In the genomic region with DNA sequence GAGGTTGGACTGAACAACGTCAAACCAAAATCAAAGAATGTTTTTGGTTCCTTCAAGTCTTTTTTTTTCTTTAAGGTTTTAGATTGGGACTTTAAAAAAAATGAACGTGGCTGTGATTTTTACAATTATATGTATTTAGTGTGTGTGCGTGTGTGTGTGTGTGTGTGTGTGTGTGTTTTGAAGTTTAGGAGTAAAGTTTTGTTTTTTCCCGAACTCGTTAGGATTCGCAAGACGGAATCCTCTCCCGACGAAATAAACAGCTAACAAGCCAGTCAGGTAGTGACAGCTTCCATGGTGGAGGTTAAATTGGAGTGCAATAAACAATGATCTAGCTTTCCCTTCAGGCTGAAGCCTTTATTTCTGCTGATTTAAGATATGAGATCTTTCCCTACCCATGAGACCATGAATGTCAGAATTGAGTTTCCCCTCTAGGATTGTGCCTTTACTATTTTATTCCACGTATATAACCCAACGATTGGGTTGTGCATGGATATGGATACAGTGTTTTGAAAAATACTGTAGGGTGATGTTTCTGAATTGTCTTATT, we compare ENCODE assay signal across 8 cellular contexts. TPM values are rescaled to one million over a fixed set of nuclear protein-coding genes. Genes with fewer than 3 reads are reported as not detected.
A peak's percentile ranks its signal among the peaks of the same experiment; 100 is the strongest.
DNase-seq lines count a peak whose midpoint lies in the region; ATAC-seq, FAIRE-seq and TF ChIP-seq lines count a peak whose summit lies in the region.

No MANE protein-coding gene starts in this region.

- no peak for ATAC-seq in aorta (ENCODE audit: low FRiP score)

- no peak for DNase-seq in CD8-positive, alpha-beta memory T cell
- DNase-seq in M059J (ENCODE audit: low read depth) (peak; percentile 54), bronchial epithelial cell (ENCODE audit: low read depth) (peak; percentile 9), mesendoderm (peak; percentile 36), aorta (no peak), RCC 7860 (ENCODE audit: low spot score) (no peak)
- no peak for DNase-seq in activated CD8-positive, alpha-beta memory T cell treated with anti-CD3 and anti-CD28 coated beads, Interleukin-2, amount 50 U/mL, for 48 hours
- no peak for DNase-seq in activated CD4-positive, CD25-positive, alpha-beta regulatory T cell treated with anti-CD3 and anti-CD28 coated beads, Interleukin-2, amount 50 U/mL, for 72 hours

- CTCF ChIA-PET in CD8-positive, alpha-beta memory T cell (lab: Charles Lee) = interaction anchor here (0.7 kb wide), 1 partner anchor 109 kb away, joined by 3 read pairs; no protein-coding TSS in a partner anchor

- H3K9me3 ChIP-seq in CD8-positive, alpha-beta memory T cell (ENCODE audit: low read length) = no peaks in the 10 kb centered on the region
- H3K9me3 ChIP-seq in aorta (ENCODE audit: control insufficient read depth, low read length) = no peaks in the 10 kb centered on the region

- no peaks in the 10 kb centered on the region for H3K27me3 ChIP-seq in CD8-positive, alpha-beta memory T cell (ENCODE audit: insufficient read depth, low read length, poor library complexity, severe bottlenecking)
- H3K27me3 ChIP-seq in bronchial epithelial cell (ENCODE audit: control insufficient read depth, insufficient read depth, low read length) = no peaks in the 10 kb centered on the region
- no peaks in the 10 kb centered on the region for H3K27me3 ChIP-seq in mesendoderm (ENCODE audit: insufficient read depth, low read length, poor library complexity)
- H3K27me3 ChIP-seq in aorta (ENCODE audit: control insufficient read depth in 1 of 2, insufficient read depth in 2 of 2, low read length in 1 of 2) = no peaks in the 10 kb centered on the region

- H3K18ac ChIP-seq in mesendoderm (ENCODE audit: low read length) = no peak overlapping the region

- peak overlapping the region; percentile 88 to 98 (median 95) for H3K4me3 Mint-ChIP-seq in CD8-positive, alpha-beta memory T cell

- peaks cover 0 to 1% (median 0%) of the 10 kb centered on the region in 5 donors for H3K9me3 Mint-ChIP-seq in CD8-positive, alpha-beta memory T cell

- no peaks in the 10 kb centered on the region for H3K27me3 Mint-ChIP-seq in CD8-positive, alpha-beta memory T cell

- no peak overlapping the region for H2BK120ac ChIP-seq in mesendoderm (ENCODE audit: low read depth, low read length)

- POLR2A ChIA-PET in CD8-positive, alpha-beta memory T cell (lab: Charles Lee) = no interaction called here

- WGBS in mesendoderm (ENCODE audit: extremely low coverage, insufficient coverage, low lambda C conversion rate) = no CpG with 5 or more reads among the region's 11 CpGs
- 8 to 19% methylated on average over 11 of the region's 11 CpGs for WGBS in aorta, 2 donors

- H3K4me1 ChIP-seq in CD8-positive, alpha-beta memory T cell (ENCODE audit: insufficient read depth, low read length) = peaks cover 13% of the 10 kb centered on the region
- H3K4me1 ChIP-seq in mesendoderm (ENCODE audit: control insufficient read depth, low read depth, low read length) = peaks cover 5% of the 10 kb centered on the region
- peaks cover 0 to 2% of the 10 kb centered on the region in 2 donors for H3K4me1 ChIP-seq in aorta (ENCODE audit: control insufficient read depth in 1 of 2, insufficient read depth in 2 of 2, low read length in 2 of 2)

- no peak overlapping the region for H4K8ac ChIP-seq in mesendoderm (ENCODE audit: low read depth, low read length)

- H3K36me3 Mint-ChIP-seq in CD8-positive, alpha-beta memory T cell = peaks cover 0 to 11% (median 0%) of the 10 kb centered on the region in 3 donors

- peaks cover 40% of the 10 kb centered on the region for H3K79me2 ChIP-seq in mesendoderm (ENCODE audit: control insufficient read depth, insufficient read depth, low read length)

- intact Hi-C loops in aorta (cut with DNase I) = loop anchor here in 1 of 2 donors (2.0 kb wide), 1 partner anchor 109 kb away; no protein-coding TSS in a partner anchor

- H3K9ac ChIP-seq in mesendoderm (ENCODE audit: low read length) = peak overlapping the region; percentile 77

- peak overlapping the region; percentile 87 for H3K56ac ChIP-seq in mesendoderm (ENCODE audit: low read length)

- peak overlapping the region; percentile 55 for H3K27ac ChIP-seq in CD8-positive, alpha-beta memory T cell (ENCODE audit: low read depth, low read length)
- H3K27ac ChIP-seq in mesendoderm (ENCODE audit: low read depth, low read length) (peak overlapping the region; percentile 91), aorta (ENCODE audit: low read depth in 1 of 2, low read length in 2 of 2) (no peak overlapping the region)

- no peak overlapping the region for H4K5ac ChIP-seq in mesendoderm (ENCODE audit: low read length)

- TF ChIP-seq CTCF in bronchial epithelial cell (IDR thresholded peaks at IDR 0.05; ENCODE audit: insufficient read depth, low read length, severe bottlenecking) = no peak

- FAIRE-seq in bronchial epithelial cell (lab: Jason Lieb, UNC) = no peak
- FAIRE-seq in RCC 7860 (lab: Jason Lieb, UNC) = no peak

- peaks cover 20 to 38% (median 28%) of the 10 kb centered on the region in 3 donors for H3K4me1 Mint-ChIP-seq in CD8-positive, alpha-beta memory T cell

- no peak overlapping the region for H2BK15ac ChIP-seq in mesendoderm (replicated peaks; ENCODE audit: low read depth)

- no peak overlapping the region for H2AK5ac ChIP-seq in mesendoderm (ENCODE audit: low read length)

- H3K27ac Mint-ChIP-seq in CD8-positive, alpha-beta memory T cell = peak overlapping the region in 7 of 8 donors; percentile 59 to 92 (median 87)

- peaks cover 9% of the 10 kb centered on the region for H3K79me1 ChIP-seq in mesendoderm (ENCODE audit: low read length)

- H3K23ac ChIP-seq in mesendoderm (ENCODE audit: low read length) = no peak overlapping the region

- no peak overlapping the region for H2BK5ac ChIP-seq in mesendoderm (ENCODE audit: low read length)

- H3K4me3 ChIP-seq in CD8-positive, alpha-beta memory T cell (ENCODE audit: low read length) = peak overlapping the region; percentile 60
- H3K4me3 ChIP-seq in bronchial epithelial cell (ENCODE audit: low read depth, low read length) (peak overlapping the region; percentile 80), mesendoderm (ENCODE audit: low read length) (peak overlapping the region; percentile 88), aorta (ENCODE audit: low read length in 2 of 2) (peak overlapping the region; percentile 92 to 93)

- peak overlapping the region; percentile 72 for H3K4me2 ChIP-seq in mesendoderm (ENCODE audit: low read length)

- no peaks in the 10 kb centered on the region for H3K36me3 ChIP-seq in CD8-positive, alpha-beta memory T cell (ENCODE audit: insufficient read depth, low read length)
- H3K36me3 ChIP-seq in bronchial epithelial cell (ENCODE audit: control insufficient read depth, insufficient read depth, low read length) (no peaks in the 10 kb centered on the region), mesendoderm (ENCODE audit: control insufficient read depth, insufficient read depth, low read length) (peaks cover 1% of the 10 kb centered on the region), aorta (ENCODE audit: control insufficient read depth in 1 of 2, insufficient read depth in 2 of 2, low read length in 1 of 2) (no peaks in the 10 kb centered on the region)

- no peak overlapping the region for H3K4ac ChIP-seq in mesendoderm (ENCODE audit: low read depth, low read length)

RNA-seq across cellular contexts. Expression of a gene that starts 1.2 kb away (rescaled TPM):
- total RNA-seq in CD8-positive, alpha-beta memory T cell = 1 to 10 TPM; 6.4 to 6.7 TPM
- polyA plus RNA-seq in CD8-positive, alpha-beta memory T cell = 2.4 TPM
- 2.9 and 6.0 TPM in 2 replicates for total RNA-seq in M059J (2014; rRNA removed; shearing (Covaris generic))
- total RNA-seq in bronchial epithelial cell (1.8 TPM in 2 replicates), aorta (1 to 10 TPM; 6.2 to 7.9 TPM)
- polyA plus RNA-seq in mesendoderm (2013, experiment 1 of 2) = 10.2 TPM
- 10.3 TPM for polyA plus RNA-seq in mesendoderm (2013, experiment 2 of 2)
- polyA plus RNA-seq in aorta = 1 to 10 TPM; 1.0 to 1.5 TPM

Comparison
In these comparisons a context has a peak if more than half of its experiments do, and no peak if none do; other contexts are left out.
1. DNase-seq: peak in M059J (single experiment), bronchial epithelial cell (single experiment) and mesendoderm (single experiment); none in CD8-positive, alpha-beta memory T cell (0 of 5), aorta (0 of 2), RCC 7860 (single experiment), activated CD8-positive, alpha-beta memory T cell treated with anti-CD3 and anti-CD28 coated beads, Interleukin-2, amount 50 U/mL, for 48 hours (single experiment) and activated CD4-positive, CD25-positive, alpha-beta regulatory T cell treated with anti-CD3 and anti-CD28 coated beads, Interleukin-2, amount 50 U/mL, for 72 hours (single experiment).
2. H3K27ac ChIP-seq: peak in CD8-positive, alpha-beta memory T cell (single experiment) and mesendoderm (single experiment); none in aorta (0 of 2).
3. Peak in every context shown above with its lines, with median percentiles within 50 percentile points of each other: H3K4me3 ChIP-seq.